27 cellular contexts compared by ENCODE assay signal in genomic region chr3:88082854-88083253, GRCh38.
"Had no signal": no experiment of that assay in that cellular context is flagged by ENCODE, and none has a peak within 500 bp of the region (broad histone marks: within the 10 kb centered on the region; RNA-seq: fewer than 3 reads in every experiment).

No MANE protein-coding gene starts in this region.

- H3K4me3 Mint-ChIP-seq: immature natural killer cell; memory B cell; naive thymus-derived CD8-positive, alpha-beta T cell; nephron; stimulated activated effector memory CD8-positive, alpha-beta T cell treated with anti-CD3 and anti-CD28 coated beads, Interleukin-12 subunit alpha, Interleukin-12 subunit beta, amount 100 ng/mL, for 72 hours; stimulated activated naive CD8-positive, alpha-beta T cell treated with anti-CD3 and anti-CD28 coated beads, Interleukin-15, Interleukin-2, amounts not matched to agents 100 ng/mL and 50 ng/mL, for 24 hours; type B pancreatic cell had no signal

- H3K27me3 ChIP-seq: pancreas, sigmoid colon, spleen, suprapubic skin, tibial nerve, uterus had no signal

- H3K27ac ChIP-seq: left ventricle myocardium inferior, pancreas, prostate gland, sigmoid colon, spleen, suprapubic skin, tibial nerve, uterus had no signal

- H3K27ac Mint-ChIP-seq: immature natural killer cell; memory B cell; naive thymus-derived CD8-positive, alpha-beta T cell; stimulated activated effector memory CD8-positive, alpha-beta T cell treated with anti-CD3 and anti-CD28 coated beads, Interleukin-12 subunit alpha, Interleukin-12 subunit beta, amount 100 ng/mL, for 72 hours; stimulated activated naive CD8-positive, alpha-beta T cell treated with anti-CD3 and anti-CD28 coated beads, Interleukin-15, Interleukin-2, amounts not matched to agents 100 ng/mL and 50 ng/mL, for 24 hours; type B pancreatic cell had no signal

- DNase-seq: head of caudate nucleus; hippocampal formation; immature natural killer cell; kidney; left ventricle myocardium inferior; midbrain; naive thymus-derived CD8-positive, alpha-beta T cell; nucleus accumbens; pancreas; posterior cingulate gyrus; retina; sigmoid colon; small intestine; spleen; stimulated activated CD4-positive, alpha-beta T cell treated with anti-CD3 and anti-CD28 coated beads, Interleukin-4, amount 100 ng/mL, for 24 hours; stimulated activated naive CD4-positive, alpha-beta T cell; uterus had no signal

- ATAC-seq: naive thymus-derived CD8-positive, alpha-beta T cell; pancreas; right cardiac atrium; stimulated activated effector memory CD8-positive, alpha-beta T cell treated with anti-CD3 and anti-CD28 coated beads, Interleukin-12 subunit alpha, Interleukin-12 subunit beta, amount 100 ng/mL, for 72 hours had no signal

- H3K27me3 Mint-ChIP-seq: memory B cell; naive thymus-derived CD8-positive, alpha-beta T cell; stimulated activated naive CD8-positive, alpha-beta T cell treated with anti-CD3 and anti-CD28 coated beads, Interleukin-15, Interleukin-2, amounts not matched to agents 100 ng/mL and 50 ng/mL, for 24 hours; type B pancreatic cell had no signal

- H3K4me3 ChIP-seq: left ventricle myocardium inferior, lung, pancreas, prostate gland, sigmoid colon, spleen, suprapubic skin, tibial nerve, uterus had no signal

- H3K9me3 Mint-ChIP-seq: immature natural killer cell; memory B cell; naive thymus-derived CD8-positive, alpha-beta T cell; stimulated activated effector memory CD8-positive, alpha-beta T cell treated with anti-CD3 and anti-CD28 coated beads, Interleukin-12 subunit alpha, Interleukin-12 subunit beta, amount 100 ng/mL, for 72 hours; stimulated activated naive CD8-positive, alpha-beta T cell treated with anti-CD3 and anti-CD28 coated beads, Interleukin-15, Interleukin-2, amounts not matched to agents 100 ng/mL and 50 ng/mL, for 24 hours had no signal

- H3K36me3 ChIP-seq: pancreas, prostate gland, uterus had no signal

- H3K4me1 ChIP-seq: prostate gland, uterus had no signal

- H3K9me3 ChIP-seq: pancreas, prostate gland, sigmoid colon, suprapubic skin, tibial nerve, uterus had no signal
